8 cellular contexts compared by ENCODE assay signal in the genomic region with DNA sequence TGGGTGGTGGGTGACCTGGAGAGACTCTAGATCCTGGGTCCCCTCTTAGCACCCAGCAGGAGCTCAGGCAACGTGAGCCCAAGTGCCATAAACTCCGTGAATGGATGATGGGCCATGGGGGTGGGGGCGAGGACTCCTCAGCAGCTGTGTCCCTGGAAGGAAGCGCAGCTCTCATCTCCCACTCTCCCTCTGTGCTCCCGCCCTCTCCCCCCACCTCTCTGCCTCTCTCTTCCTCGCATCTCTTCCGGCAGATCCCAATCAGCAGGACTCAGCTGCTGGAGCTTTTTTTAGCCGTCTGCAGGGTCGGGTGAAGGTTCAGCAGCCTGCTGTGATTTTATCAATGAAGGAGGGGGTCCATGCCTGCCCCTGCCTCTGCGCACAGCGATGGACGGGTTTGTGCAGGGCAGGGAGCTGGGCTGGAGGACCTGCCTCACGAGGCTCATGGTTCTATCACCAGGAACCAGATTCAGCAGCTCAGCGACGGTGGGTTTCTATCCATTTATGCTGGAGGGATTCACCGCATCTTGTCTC. TPM values are rescaled to one million over a fixed set of nuclear protein-coding genes. Genes with fewer than 3 reads are reported as not detected.
A peak's percentile ranks its signal among the peaks of the same experiment; 100 is the strongest.
DNase-seq lines count a peak whose midpoint lies in the region; ATAC-seq, FAIRE-seq and TF ChIP-seq lines count a peak whose summit lies in the region.

No MANE protein-coding gene starts in this region.

- CTCF ChIA-PET in T-cell (lab: Charles Lee) (interaction anchor here (0.6 to 1.6 kb wide), 7 partner anchors 9 to 198 kb away, joined by 3 to 5 read pairs (median 4); a partner anchor contains a TSS), HEK293T (lab: Yijun Ruan, JAX) (interaction anchor here (1.4 kb wide), 1 partner anchor 24 kb away, joined by 4 read pairs; no protein-coding TSS in a partner anchor)

- DNase-seq in Daoy (ENCODE audit: low read depth) (peak; percentile 25), T-cell (peak in 1 of 34 experiments; percentile 24), fibroblast of mammary gland (ENCODE audit: low read depth) (peak; percentile 40), psoas muscle (peak in 1 of 2 donors; percentile 62), CD14-positive monocyte (ENCODE audit: low spot score) (no peak), HEK293T (ENCODE audit: extremely low spot score) (no peak), urothelium cell line (ENCODE audit: low spot score) (no peak), NCI-H1105 treated with DMSO at 0.1 percent for 48 hours (lab: John Stamatoyannopoulos, UW) (no peak)

- no peak for ATAC-seq in T-cell (replicated peaks in 1 of 4)
- no peak for ATAC-seq in psoas muscle

- H3K27ac Mint-ChIP-seq in T-cell: peak overlapping the region; percentile 86 to 88
- peak overlapping the region in 2 of 7 donors; percentile 7 to 79 for H3K27ac Mint-ChIP-seq in CD14-positive monocyte

- H3K4me3 ChIP-seq in fibroblast of mammary gland (ENCODE audit: control insufficient read depth, low read depth, low read length): no peak overlapping the region
- peak overlapping the region; percentile 35 for H3K4me3 ChIP-seq in psoas muscle

- H3K9me3 ChIP-seq in psoas muscle: no peaks in the 10 kb centered on the region

- no peaks in the 10 kb centered on the region for H3K27me3 Mint-ChIP-seq in T-cell
- H3K27me3 Mint-ChIP-seq in CD14-positive monocyte (ENCODE audit: low read depth in 3 of 3): peaks cover 22 to 50% (median 33%) of the 10 kb centered on the region in 3 donors

- peak overlapping the region; percentile 50 for H3K27ac ChIP-seq in psoas muscle

- peaks cover 77% of the 10 kb centered on the region for H3K36me3 Mint-ChIP-seq in T-cell
- no peaks in the 10 kb centered on the region for H3K36me3 Mint-ChIP-seq in CD14-positive monocyte

- H3K4me1 Mint-ChIP-seq in T-cell (peaks cover 96 to 98% (median 97%) of the 10 kb centered on the region in 3 donors), CD14-positive monocyte (peaks cover 45% of the 10 kb centered on the region)

- H3K4me3 Mint-ChIP-seq in T-cell: peak overlapping the region in 2 of 3 donors; percentile 49 to 99
- peak overlapping the region in 1 of 2 donors; percentile 65 for H3K4me3 Mint-ChIP-seq in CD14-positive monocyte

- WGBS in psoas muscle, 3 donors: 44 to 49% (median 44%) methylated on average over 16 of the region's 16 CpGs

- H3K36me3 ChIP-seq in psoas muscle (ENCODE audit: insufficient read depth in 1 of 2, low read depth in 1 of 2): no peaks in the 10 kb centered on the region

- H3K9me3 Mint-ChIP-seq in T-cell: no peaks in the 10 kb centered on the region
- peaks cover 0 to 3% (median 0%) of the 10 kb centered on the region in 7 donors for H3K9me3 Mint-ChIP-seq in CD14-positive monocyte

- POLR2A ChIA-PET in T-cell (lab: Charles Lee): interaction anchor here in 1 of 2 donors (0.6 kb wide), 1 partner anchor 67 kb away, joined by 4 read pairs; no protein-coding TSS in a partner anchor
- POLR2A ChIA-PET in HEK293T (lab: Yijun Ruan, JAX): interaction anchor here (0.9 kb wide), 1 partner anchor 63 kb away, joined by 3 read pairs; no protein-coding TSS in a partner anchor

- intact Hi-C loops in psoas muscle (cut with DNase I): loop anchor here in 1 of 2 donors (5.0 kb wide), 1 partner anchor 115 kb away; a partner anchor contains a TSS
- intact Hi-C loops in CD14-positive monocyte (cut with micrococcal nuclease): no loop called here

- H3K4me1 ChIP-seq in psoas muscle: peaks cover 20% of the 10 kb centered on the region

- no peak for FAIRE-seq in urothelium cell line (lab: Jason Lieb, UNC)

- TF ChIP-seq CTCF in fibroblast of mammary gland (conservative IDR thresholded peaks at IDR 0.05; ENCODE audit: control insufficient read depth, insufficient read depth, low read depth, low read length) (no peak), psoas muscle (IDR thresholded peaks at IDR 0.05) (no peak), CD14-positive monocyte (IDR thresholded peaks at IDR 0.05) (no peak)

- no peaks in the 10 kb centered on the region for H3K27me3 ChIP-seq in psoas muscle (ENCODE audit: insufficient read depth in 3 of 3, low read length in 2 of 3)

TF ChIP-seq in HEK293T, 16 proteins besides CTCF, POLR2A, EP300 and RAD21:
- TF ChIP-seq SP1 (IDR thresholded peaks at IDR 0.05) (no peak), FOXK2 (IDR thresholded peaks at IDR 0.05) (no peak), FOXA1 (IDR thresholded peaks at IDR 0.05) (no peak), SUZ12 (IDR thresholded peaks at IDR 0.05) (no peak), FOXM1 (IDR thresholded peaks at IDR 0.05; ENCODE audit: borderline replicate concordance) (no peak), ZNF384 (IDR thresholded peaks at IDR 0.05) (no peak), ARNT (IDR thresholded peaks at IDR 0.05) (no peak), L3MBTL2 (conservative IDR thresholded peaks at IDR 0.05) (no peak), LEF1 (IDR thresholded peaks at IDR 0.05; ENCODE audit: borderline replicate concordance) (no peak), ELF4 (IDR thresholded peaks at IDR 0.05) (no peak), BHLHE40 (IDR thresholded peaks at IDR 0.05; ENCODE audit: borderline replicate concordance) (no peak), TARDBP (IDR thresholded peaks at IDR 0.05) (no peak), NFRKB (IDR thresholded peaks at IDR 0.05) (no peak), CTBP1 (IDR thresholded peaks at IDR 0.05; ENCODE audit: borderline replicate concordance) (no peak), HDGF (IDR thresholded peaks at IDR 0.05; ENCODE audit: borderline replicate concordance) (no peak)
- TF ChIP-seq, protein P1, sequence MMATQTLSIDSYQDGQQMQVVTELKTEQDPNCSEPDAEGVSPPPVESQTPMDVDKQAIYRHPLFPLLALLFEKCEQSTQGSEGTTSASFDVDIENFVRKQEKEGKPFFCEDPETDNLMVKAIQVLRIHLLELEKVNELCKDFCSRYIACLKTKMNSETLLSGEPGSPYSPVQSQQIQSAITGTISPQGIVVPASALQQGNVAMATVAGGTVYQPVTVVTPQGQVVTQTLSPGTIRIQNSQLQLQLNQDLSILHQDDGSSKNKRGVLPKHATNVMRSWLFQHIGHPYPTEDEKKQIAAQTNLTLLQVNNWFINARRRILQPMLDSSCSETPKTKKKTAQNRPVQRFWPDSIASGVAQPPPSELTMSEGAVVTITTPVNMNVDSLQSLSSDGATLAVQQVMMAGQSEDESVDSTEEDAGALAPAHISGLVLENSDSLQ (IDR thresholded peaks at IDR 0.05): no peak
TF ChIP-seq in HEK293T: peak in this region for 0.

RNA-seq across cellular contexts. Expression of a gene that starts 8.3 kb away (rescaled TPM):
- not detected in 2 replicates for total RNA-seq in Daoy (2014; rRNA removed; shearing (Covaris generic))
- total RNA-seq in T-cell (100 to 1,000 TPM; 173 to 438 (median 340) TPM), psoas muscle (under 1 TPM; 0.20 to 0.24 (median 0.21) TPM)
- polyA plus RNA-seq in psoas muscle (under 1 TPM in 2 of 3 donors, not detected in 1; 0.08 to 0.09 TPM), CD14-positive monocyte (1 to 10 TPM; 1.2 to 2.1 TPM)

RNA-seq across cellular contexts. Expression of a gene that starts 55.5 kb away (rescaled TPM):
- 0.24 and 0.40 TPM in 2 replicates for total RNA-seq in Daoy (2014; rRNA removed; shearing (Covaris generic))
- 1 to 10 TPM in 2 of 5 donors, under 1 TPM in 3; 0.55 to 3.7 (median 0.66) TPM for total RNA-seq in T-cell
- total RNA-seq in psoas muscle: under 1 TPM in 1 of 4 donors, not detected in 3; 0.06 TPM
- under 1 TPM in 1 of 3 donors, not detected in 2; 0.04 TPM for polyA plus RNA-seq in psoas muscle
- polyA plus RNA-seq in CD14-positive monocyte: not detected

Comparison
In these comparisons a context has a peak if more than half of its experiments do, and no peak if none do; other contexts are left out.
1. DNase-seq: peak in Daoy (single experiment) and fibroblast of mammary gland (single experiment); none in CD14-positive monocyte (single experiment), HEK293T (single experiment), urothelium cell line (single experiment) and NCI-H1105 treated with DMSO at 0.1 percent for 48 hours (single experiment).
2. RNA of a gene that starts 8.3 kb away (total RNA-seq): 173 to 438 TPM in T-cell; 0.20 to 0.24 TPM in psoas muscle and not detected in Daoy; every median in the first group is over 100 times any median in the second.